In genomic region chr17:41404024-41404651, GRCh38 we compare ENCODE assay signal across 1 cellular context.
TF ChIP-seq lines count a peak whose summit lies in the region.

No MANE protein-coding gene starts in this region.

TF ChIP-seq in HEK293, 187 proteins besides CTCF, POLR2A, EP300 and RAD21 (continued from another document and continues in another):
- TF ChIP-seq, protein P1, sequence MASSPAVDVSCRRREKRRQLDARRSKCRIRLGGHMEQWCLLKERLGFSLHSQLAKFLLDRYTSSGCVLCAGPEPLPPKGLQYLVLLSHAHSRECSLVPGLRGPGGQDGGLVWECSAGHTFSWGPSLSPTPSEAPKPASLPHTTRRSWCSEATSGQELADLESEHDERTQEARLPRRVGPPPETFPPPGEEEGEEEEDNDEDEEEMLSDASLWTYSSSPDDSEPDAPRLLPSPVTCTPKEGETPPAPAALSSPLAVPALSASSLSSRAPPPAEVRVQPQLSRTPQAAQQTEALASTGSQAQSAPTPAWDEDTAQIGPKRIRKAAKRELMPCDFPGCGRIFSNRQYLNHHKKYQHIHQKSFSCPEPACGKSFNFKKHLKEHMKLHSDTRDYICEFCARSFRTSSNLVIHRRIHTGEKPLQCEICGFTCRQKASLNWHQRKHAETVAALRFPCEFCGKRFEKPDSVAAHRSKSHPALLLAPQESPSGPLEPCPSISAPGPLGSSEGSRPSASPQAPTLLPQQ (tag by site-specific recombination; IDR thresholded peaks at IDR 0.05), result peak; percentile 97
- TF ChIP-seq, protein P2, sequence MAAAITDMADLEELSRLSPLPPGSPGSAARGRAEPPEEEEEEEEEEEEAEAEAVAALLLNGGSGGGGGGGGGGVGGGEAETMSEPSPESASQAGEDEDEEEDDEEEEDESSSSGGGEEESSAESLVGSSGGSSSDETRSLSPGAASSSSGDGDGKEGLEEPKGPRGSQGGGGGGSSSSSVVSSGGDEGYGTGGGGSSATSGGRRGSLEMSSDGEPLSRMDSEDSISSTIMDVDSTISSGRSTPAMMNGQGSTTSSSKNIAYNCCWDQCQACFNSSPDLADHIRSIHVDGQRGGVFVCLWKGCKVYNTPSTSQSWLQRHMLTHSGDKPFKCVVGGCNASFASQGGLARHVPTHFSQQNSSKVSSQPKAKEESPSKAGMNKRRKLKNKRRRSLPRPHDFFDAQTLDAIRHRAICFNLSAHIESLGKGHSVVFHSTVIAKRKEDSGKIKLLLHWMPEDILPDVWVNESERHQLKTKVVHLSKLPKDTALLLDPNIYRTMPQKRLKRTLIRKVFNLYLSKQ (tag by site-specific recombination; IDR thresholded peaks at IDR 0.05; ENCODE audit: borderline replicate concordance), result no peak
- TF ChIP-seq ZNF623 (tag by site-specific recombination; IDR thresholded peaks at IDR 0.05) (no peak; the same call in 1 of the 2 replicates), ZNF571 (tag by site-specific recombination; IDR thresholded peaks at IDR 0.05) (no peak), KLF8 (tag by site-specific recombination; IDR thresholded peaks at IDR 0.05) (peak; percentile 63; the same call in 1 of the 2 replicates), ZNF654 (tag by site-specific recombination; IDR thresholded peaks at IDR 0.05; ENCODE audit: low read depth) (no peak), TRIM28 (IDR thresholded peaks at IDR 0.05; ENCODE audit: borderline replicate concordance, low read length) (0 out of 2 replicates have a peak, but pooled peaks have one; percentile 0), ZNF302 (tag by site-specific recombination; IDR thresholded peaks at IDR 0.05; ENCODE audit: low read depth) (no peak), ZNF155 (tag by site-specific recombination; IDR thresholded peaks at IDR 0.05) (no peak), ZFHX2 (tag by site-specific recombination; conservative IDR thresholded peaks at IDR 0.05) (no peak), SALL2 (tag by site-specific recombination; IDR thresholded peaks at IDR 0.05; ENCODE audit: borderline replicate concordance) (0 out of 2 replicates have a peak, but pooled peaks have one; percentile 62), ZNF266 (tag by site-specific recombination; IDR thresholded peaks at IDR 0.05; ENCODE audit: low read depth) (no peak), ZNF121 (tag by site-specific recombination; IDR thresholded peaks at IDR 0.05) (no peak), KLF10 (tag by site-specific recombination; IDR thresholded peaks at IDR 0.05) (peak; percentile 95), ZNF114 (tag by site-specific recombination; IDR thresholded peaks at IDR 0.05) (no peak), ZNF211 (tag by site-specific recombination; IDR thresholded peaks at IDR 0.05; ENCODE audit: low read depth) (no peak), ZNF548 (tag by site-specific recombination; IDR thresholded peaks at IDR 0.05) (no peak), ZBTB8A (tag by site-specific recombination; IDR thresholded peaks at IDR 0.05) (no peak), IKZF3 (tag by site-specific recombination; IDR thresholded peaks at IDR 0.05) (peak; percentile 50), ZNF513 (tag by site-specific recombination; IDR thresholded peaks at IDR 0.05) (no peak), ZNF473 (tag by site-specific recombination; IDR thresholded peaks at IDR 0.05) (peak; percentile 25; the same call in 1 of the 2 replicates), ZNF426 (tag by site-specific recombination; IDR thresholded peaks at IDR 0.05) (no peak), ZBTB44 (tag by site-specific recombination; IDR thresholded peaks at IDR 0.05) (no peak), ZNF777 (tag by site-specific recombination; IDR thresholded peaks at IDR 0.05; ENCODE audit: borderline replicate concordance) (no peak), ZNF626 (tag by site-specific recombination; IDR thresholded peaks at IDR 0.05) (no peak), ZNF624 (tag by site-specific recombination; IDR thresholded peaks at IDR 0.05) (no peak), RBAK (tag by site-specific recombination; IDR thresholded peaks at IDR 0.05) (no peak), ZNF132 (tag by site-specific recombination; IDR thresholded peaks at IDR 0.05; ENCODE audit: borderline replicate concordance) (no peak), ZNF639 (tag by site-specific recombination; IDR thresholded peaks at IDR 0.05) (peak; percentile 93), KLF16 (tag by site-specific recombination; IDR thresholded peaks at IDR 0.05) (no peak; the same call in 1 of the 2 replicates), ZBTB1 (tag by site-specific recombination; IDR thresholded peaks at IDR 0.05) (no peak), ZNF341 (tag by site-specific recombination; IDR thresholded peaks at IDR 0.05; ENCODE audit: low read depth) (no peak), HOXD13 (CRISPR knock-in tag; IDR thresholded peaks at IDR 0.05; ENCODE audit: borderline replicate concordance) (0 out of 2 replicates have a peak, but pooled peaks have one; percentile 66), ZNF560 (tag by site-specific recombination; IDR thresholded peaks at IDR 0.05; ENCODE audit: borderline replicate concordance) (no peak), ZNF112 (tag by site-specific recombination; IDR thresholded peaks at IDR 0.05) (no peak), ZNF214 (tag by site-specific recombination; IDR thresholded peaks at IDR 0.05; ENCODE audit: borderline replicate concordance) (no peak), ZNF24 (tag by site-specific recombination; IDR thresholded peaks at IDR 0.05) (peak; percentile 88), ZNF843 (tag by site-specific recombination; IDR thresholded peaks at IDR 0.05) (peak; percentile 93), EGR2 (tag by site-specific recombination; IDR thresholded peaks at IDR 0.05; ENCODE audit: low read depth) (no peak), ZNF423 (tag by site-specific recombination; IDR thresholded peaks at IDR 0.05) (no peak), BCL6B (tag by site-specific recombination; IDR thresholded peaks at IDR 0.05) (no peak; the same call in 1 of the 2 replicates), ZNF837 (tag by site-specific recombination; IDR thresholded peaks at IDR 0.05) (no peak), MEIS1 (CRISPR knock-in tag; IDR thresholded peaks at IDR 0.05; ENCODE audit: borderline replicate concordance) (no peak), ZNF37A (tag by site-specific recombination; IDR thresholded peaks at IDR 0.05) (no peak), YY2 (tag by site-specific recombination; IDR thresholded peaks at IDR 0.05) (peak; percentile 34; the same call in 1 of the 2 replicates), ZNF19 (tag by site-specific recombination; IDR thresholded peaks at IDR 0.05; ENCODE audit: low read depth) (no peak), ZNF530 (tag by site-specific recombination; IDR thresholded peaks at IDR 0.05; ENCODE audit: low read depth) (no peak), ZNF221 (tag by site-specific recombination; IDR thresholded peaks at IDR 0.05; ENCODE audit: borderline replicate concordance) (no peak), ZNF157 (tag by site-specific recombination; IDR thresholded peaks at IDR 0.05) (no peak), ZNF362 (tag by site-specific recombination; IDR thresholded peaks at IDR 0.05) (0 out of 2 replicates have a peak, but pooled peaks have one; percentile 42), GLI4 (tag by site-specific recombination; IDR thresholded peaks at IDR 0.05) (no peak), ZNF223 (tag by site-specific recombination; IDR thresholded peaks at IDR 0.05) (no peak)
- TF ChIP-seq, protein P3, sequence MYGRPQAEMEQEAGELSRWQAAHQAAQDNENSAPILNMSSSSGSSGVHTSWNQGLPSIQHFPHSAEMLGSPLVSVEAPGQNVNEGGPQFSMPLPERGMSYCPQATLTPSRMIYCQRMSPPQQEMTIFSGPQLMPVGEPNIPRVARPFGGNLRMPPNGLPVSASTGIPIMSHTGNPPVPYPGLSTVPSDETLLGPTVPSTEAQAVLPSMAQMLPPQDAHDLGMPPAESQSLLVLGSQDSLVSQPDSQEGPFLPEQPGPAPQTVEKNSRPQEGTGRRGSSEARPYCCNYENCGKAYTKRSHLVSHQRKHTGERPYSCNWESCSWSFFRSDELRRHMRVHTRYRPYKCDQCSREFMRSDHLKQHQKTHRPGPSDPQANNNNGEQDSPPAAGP (tag by site-specific recombination; IDR thresholded peaks at IDR 0.05), result peak; percentile 97
- TF ChIP-seq, protein P4, sequence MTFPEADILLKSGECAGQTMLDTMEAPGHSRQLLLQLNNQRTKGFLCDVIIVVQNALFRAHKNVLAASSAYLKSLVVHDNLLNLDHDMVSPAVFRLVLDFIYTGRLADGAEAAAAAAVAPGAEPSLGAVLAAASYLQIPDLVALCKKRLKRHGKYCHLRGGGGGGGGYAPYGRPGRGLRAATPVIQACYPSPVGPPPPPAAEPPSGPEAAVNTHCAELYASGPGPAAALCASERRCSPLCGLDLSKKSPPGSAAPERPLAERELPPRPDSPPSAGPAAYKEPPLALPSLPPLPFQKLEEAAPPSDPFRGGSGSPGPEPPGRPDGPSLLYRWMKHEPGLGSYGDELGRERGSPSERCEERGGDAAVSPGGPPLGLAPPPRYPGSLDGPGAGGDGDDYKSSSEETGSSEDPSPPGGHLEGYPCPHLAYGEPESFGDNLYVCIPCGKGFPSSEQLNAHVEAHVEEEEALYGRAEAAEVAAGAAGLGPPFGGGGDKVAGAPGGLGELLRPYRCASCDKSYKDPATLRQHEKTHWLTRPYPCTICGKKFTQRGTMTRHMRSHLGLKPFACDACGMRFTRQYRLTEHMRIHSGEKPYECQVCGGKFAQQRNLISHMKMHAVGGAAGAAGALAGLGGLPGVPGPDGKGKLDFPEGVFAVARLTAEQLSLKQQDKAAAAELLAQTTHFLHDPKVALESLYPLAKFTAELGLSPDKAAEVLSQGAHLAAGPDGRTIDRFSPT (tag by site-specific recombination; IDR thresholded peaks at IDR 0.05), result peak; percentile 86
- TF ChIP-seq, protein P5, sequence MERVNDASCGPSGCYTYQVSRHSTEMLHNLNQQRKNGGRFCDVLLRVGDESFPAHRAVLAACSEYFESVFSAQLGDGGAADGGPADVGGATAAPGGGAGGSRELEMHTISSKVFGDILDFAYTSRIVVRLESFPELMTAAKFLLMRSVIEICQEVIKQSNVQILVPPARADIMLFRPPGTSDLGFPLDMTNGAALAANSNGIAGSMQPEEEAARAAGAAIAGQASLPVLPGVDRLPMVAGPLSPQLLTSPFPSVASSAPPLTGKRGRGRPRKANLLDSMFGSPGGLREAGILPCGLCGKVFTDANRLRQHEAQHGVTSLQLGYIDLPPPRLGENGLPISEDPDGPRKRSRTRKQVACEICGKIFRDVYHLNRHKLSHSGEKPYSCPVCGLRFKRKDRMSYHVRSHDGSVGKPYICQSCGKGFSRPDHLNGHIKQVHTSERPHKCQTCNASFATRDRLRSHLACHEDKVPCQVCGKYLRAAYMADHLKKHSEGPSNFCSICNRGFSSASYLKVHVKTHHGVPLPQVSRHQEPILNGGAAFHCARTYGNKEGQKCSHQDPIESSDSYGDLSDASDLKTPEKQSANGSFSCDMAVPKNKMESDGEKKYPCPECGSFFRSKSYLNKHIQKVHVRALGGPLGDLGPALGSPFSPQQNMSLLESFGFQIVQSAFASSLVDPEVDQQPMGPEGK (tag by site-specific recombination; IDR thresholded peaks at IDR 0.05), result peak; percentile 56
